ENCODE assay signal across 2 cellular contexts in the genomic region with DNA sequence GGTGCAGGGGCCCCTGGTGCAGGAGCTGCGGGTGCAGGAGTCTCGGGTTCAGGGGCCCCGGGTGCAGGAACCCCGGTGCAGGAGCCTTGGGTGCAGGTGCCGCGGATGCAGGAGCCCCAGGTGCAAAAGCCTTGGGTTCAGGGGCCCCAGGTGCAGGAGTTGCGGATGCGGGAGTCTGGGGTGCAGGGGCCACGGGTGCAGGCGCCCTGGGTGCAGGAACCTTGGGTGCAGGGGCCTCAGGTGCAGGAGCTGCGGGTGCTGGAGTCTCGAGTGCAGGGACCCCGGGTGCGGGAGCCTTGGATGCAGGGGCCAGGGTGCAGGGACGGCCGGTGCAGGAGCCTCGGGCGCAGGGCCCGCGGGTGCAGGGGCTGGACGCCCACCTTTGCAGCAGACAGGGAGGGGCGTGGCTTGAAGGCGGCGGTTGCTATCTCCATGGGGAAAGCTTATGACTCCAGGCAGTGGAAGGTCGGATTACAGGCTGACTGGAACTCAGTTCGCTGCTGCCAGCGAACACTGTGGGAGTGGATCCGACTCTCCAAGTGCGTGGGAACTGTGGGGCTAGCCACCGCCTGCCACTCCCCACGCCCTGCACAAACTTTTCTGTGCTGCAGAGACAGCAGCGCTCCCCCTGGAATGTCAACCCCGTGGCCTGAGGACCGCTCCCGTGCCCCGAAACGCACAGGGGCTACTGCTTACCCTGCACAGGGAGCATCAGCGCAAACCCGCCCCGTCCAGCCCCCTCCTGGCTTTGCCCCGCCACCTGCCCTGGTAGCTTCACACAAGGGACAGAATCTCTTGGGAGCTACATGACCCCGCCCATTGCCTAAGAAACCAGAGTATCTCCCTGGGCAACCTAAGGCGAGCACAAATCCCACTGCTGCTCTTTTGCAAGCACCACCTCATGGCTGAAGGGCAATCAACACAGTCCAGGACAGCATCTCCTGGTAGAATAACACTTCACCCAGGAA.
TF ChIP-seq lines count a peak whose summit lies in the region.

No MANE protein-coding gene starts in this region.

TF ChIP-seq in endothelial cell of umbilical vein, 7 proteins besides CTCF, POLR2A, EP300 and RAD21:
- TF ChIP-seq EZH2 (IDR thresholded peaks at IDR 0.05; ENCODE audit: borderline replicate concordance, low read depth, low read length, severe bottlenecking) (peak; percentile 28), JUN (IDR thresholded peaks at IDR 0.05; ENCODE audit: borderline replicate concordance, insufficient read depth, insufficient read length, low read depth) (no peak)

TF ChIP-seq in HEK293T, 16 proteins besides CTCF, POLR2A, EP300 and RAD21:
- TF ChIP-seq FOXK2 (IDR thresholded peaks at IDR 0.05): no peak
